ENCODE assay signal across 9 cellular contexts in genomic region chr17:79183221-79184158, GRCh38.
DNase-seq lines count a peak whose midpoint lies in the region; ATAC-seq, FAIRE-seq and TF ChIP-seq lines count a peak whose summit lies in the region.
"Had no signal": no experiment of that assay in that cellular context is flagged by ENCODE, and none has a peak within 500 bp of the region (broad histone marks: within the 10 kb centered on the region; RNA-seq: fewer than 3 reads in every experiment).

No MANE protein-coding gene starts in this region.

- peak; percentile 18 for TF ChIP-seq CTCF in endothelial cell (IDR thresholded peaks at IDR 0.05; ENCODE audit: unreplicated experiment)

- no peaks in the 10 kb centered on the region for H3K9me3 Mint-ChIP-seq in endothelial cell (ENCODE audit: unreplicated experiment)
- H3K9me3 Mint-ChIP-seq: T-helper 1 cell treated with Interleukin-12 subunit alpha and Interleukin-12 subunit beta and Interleukin-4 antibody, amounts not matched to agents 30 μg/mL and 1 μg/mL, for 36 hours had no signal

- no peaks in the 10 kb centered on the region for H3K36me3 Mint-ChIP-seq in endothelial cell (ENCODE audit: low read depth, unreplicated experiment)

- no peak for ATAC-seq in GM18907 (IDR thresholded peaks at IDR 0.05; ENCODE audit: unreplicated experiment)

- DNase-seq in NCI-H82 (lab: John Stamatoyannopoulos, UW) (peak; percentile 78), NCI-H82 treated with DMSO at 0.1 percent for 48 hours (lab: John Stamatoyannopoulos, UW; ENCODE audit: unreplicated experiment) (no peak), NCI-H2107 treated with DMSO at 0.1 percent for 48 hours (lab: John Stamatoyannopoulos, UW; ENCODE audit: unreplicated experiment) (peak; percentile 38), endothelial cell (ENCODE audit: low spot score) (peak; percentile 70), putamen (ENCODE audit: low spot score) (peak; percentile 40), GM19239 (ENCODE audit: insufficient read length, low spot score) (no peak), T-helper 9 cell (no peak)

- no peaks in the 10 kb centered on the region for H3K4me1 Mint-ChIP-seq in endothelial cell (ENCODE audit: unreplicated experiment)

- FAIRE-seq in GM19239 (lab: Jason Lieb, UNC): no peak

- peak overlapping the region; percentile 61 for H3K27ac Mint-ChIP-seq in endothelial cell (ENCODE audit: unreplicated experiment)
- H3K27ac Mint-ChIP-seq: T-helper 1 cell treated with Interleukin-12 subunit alpha and Interleukin-12 subunit beta and Interleukin-4 antibody, amounts not matched to agents 30 μg/mL and 1 μg/mL, for 36 hours had no signal

- peak overlapping the region; percentile 89 for H3K4me3 Mint-ChIP-seq in endothelial cell (ENCODE audit: unreplicated experiment)
- H3K4me3 Mint-ChIP-seq: T-helper 1 cell treated with Interleukin-12 subunit alpha and Interleukin-12 subunit beta and Interleukin-4 antibody, amounts not matched to agents 30 μg/mL and 1 μg/mL, for 36 hours had no signal

- peaks cover 12% of the 10 kb centered on the region for H3K27me3 Mint-ChIP-seq in endothelial cell (ENCODE audit: unreplicated experiment)

Comparison
In these comparisons a context has a peak if more than half of its experiments do, and no peak if none do; other contexts are left out.
1. DNase-seq: peak in NCI-H82 (single experiment), NCI-H2107 treated with DMSO at 0.1 percent for 48 hours (single experiment), endothelial cell (single experiment) and putamen (single experiment); none in NCI-H82 treated with DMSO at 0.1 percent for 48 hours (single experiment), GM19239 (single experiment) and T-helper 9 cell (single experiment).